Comparison of ENCODE assay signal across 19 cellular contexts in the genomic region with DNA sequence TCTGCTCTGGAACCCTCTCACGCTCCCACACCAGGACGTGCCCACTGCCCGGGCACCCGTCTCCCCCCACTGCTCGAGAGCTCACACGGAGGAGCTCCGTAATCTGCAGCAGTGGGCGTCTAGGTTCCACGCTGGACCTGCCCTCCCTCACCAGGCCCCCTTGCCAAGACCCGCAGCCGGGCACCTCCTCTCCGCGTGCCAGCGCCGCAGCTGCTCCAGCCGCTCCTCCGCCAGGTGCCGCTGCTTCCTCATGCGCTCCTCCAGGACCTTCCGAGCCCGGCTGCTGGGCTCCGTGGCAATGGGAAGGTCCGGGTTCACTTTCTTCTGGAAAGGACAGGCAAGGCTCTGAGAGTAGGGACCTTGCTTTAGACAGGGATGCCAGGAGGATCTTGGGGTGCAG. TPM values are rescaled to one million over a fixed set of nuclear protein-coding genes. Genes with fewer than 3 reads are reported as not detected.
DNase-seq lines count a peak whose midpoint lies in the region; ATAC-seq, FAIRE-seq and TF ChIP-seq lines count a peak whose summit lies in the region.
"Had no signal": no experiment of that assay in that cellular context is flagged by ENCODE, and none has a peak within 500 bp of the region (broad histone marks: within the 10 kb centered on the region; RNA-seq: fewer than 3 reads in every experiment).

No MANE protein-coding gene starts in this region.

- 0 out of 3 replicates have a peak, but pooled peaks cover 4% of the 10 kb centered on the region for H3K4me1 ChIP-seq in A549
- H3K4me1 ChIP-seq: Caco-2 had no signal

- CTCF ChIA-PET in A549 (lab: Yijun Ruan, JAX): interaction anchor here (0.6 to 3.3 kb wide), 31 partner anchors 9 to 387 kb away, joined by 3 to 25 read pairs (median 4); a partner anchor contains a TSS

- peak; percentile 87 to 88 for ATAC-seq in A549

- in situ Hi-C loops in SK-MEL-5 (cut with HindIII; ENCODE audit: low pct_unique_long_range_greater_than_20kb, low sequenced_read_pairs): no loop called here
- in situ Hi-C loops in GM13977 (cut with MboI; ENCODE audit: low pct_unique_long_range_greater_than_20kb, low sequenced_read_pairs, unreplicated experiment): no loop called here

- WGBS in A549 (ENCODE audit: missing lambda C conversion rate): 15% methylated on average over 10 of the region's 23 CpGs

- POLR2A ChIA-PET in A549 (lab: Yijun Ruan, JAX): interaction anchor here (0.9 kb wide), 1 partner anchor 164 kb away, joined by 3 read pairs; a partner anchor contains a TSS

- TF ChIP-seq RAD21 in A549 (conservative IDR thresholded peaks at IDR 0.05 in 1 of 2, IDR thresholded peaks at IDR 0.05 in 1 of 2) (peak; percentile 66 to 67), Ishikawa (IDR thresholded peaks at IDR 0.05; ENCODE audit: low read depth) (peak; percentile 54; the same call in 1 of the 2 replicates)

- TF ChIP-seq EP300 in A549 (IDR thresholded peaks at IDR 0.05) (no peak), Ishikawa (IDR thresholded peaks at IDR 0.05; ENCODE audit: borderline replicate concordance) (no peak)

- no peak overlapping the region for H3K4me3 ChIP-seq in A549
- H3K4me3 ChIP-seq: hepatocyte, stomach had no signal

- TF ChIP-seq POLR2A in A549 (IDR thresholded peaks at IDR 0.05; ENCODE audit: low read length): no peak

- DNase-seq in A549 (ENCODE audit: low read depth in 1 of 2, low spot score in 1 of 2): peak; percentile 59 to 71
- DNase-seq in COLO829 (ENCODE audit: low spot score): peak; percentile 25
- peak; percentile 48 for DNase-seq in SK-MEL-5 (ENCODE audit: low read depth, low spot score)
- no peak for DNase-seq in GM13977 (ENCODE audit: low spot score)
- no peak for DNase-seq in UCSD-AML1 (lab: John Stamatoyannopoulos, UW; ENCODE audit: unreplicated experiment)
- DNase-seq in hepatic stellate cell (ENCODE audit: low spot score): no peak

- FAIRE-seq in A549 (lab: Jason Lieb, UNC): no peak
- FAIRE-seq: G401.6 had no signal

- no peak overlapping the region for H3K27ac ChIP-seq in A549
- H3K27ac ChIP-seq: hepatocyte, spleen, stomach had no signal

- TF ChIP-seq CTCF in A549 (IDR thresholded peaks at IDR 0.05) (peak; percentile 49), GM13977 (IDR thresholded peaks at IDR 0.05; ENCODE audit: extremely low read depth, insufficient read depth, missing control alignments) (no peak)

- no peaks in the 10 kb centered on the region for H3K9me3 ChIP-seq in A549
- H3K9me3 ChIP-seq: Caco-2, neutrophil, spleen, stomach had no signal

- H3K4me2 ChIP-seq in A549: peak overlapping the region; percentile 70
- H3K4me2 ChIP-seq: hepatocyte had no signal

TF ChIP-seq in A549, 52 proteins besides CTCF, POLR2A, EP300 and RAD21:
- TF ChIP-seq HEYL (CRISPR knock-in tag; IDR thresholded peaks at IDR 0.05) (no peak), SMC3 (IDR thresholded peaks at IDR 0.05) (peak; percentile 61)
- TF ChIP-seq, protein P1, sequence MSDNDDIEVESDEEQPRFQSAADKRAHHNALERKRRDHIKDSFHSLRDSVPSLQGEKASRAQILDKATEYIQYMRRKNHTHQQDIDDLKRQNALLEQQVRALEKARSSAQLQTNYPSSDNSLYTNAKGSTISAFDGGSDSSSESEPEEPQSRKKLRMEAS (IDR thresholded peaks at IDR 0.05): peak; percentile 60

TF ChIP-seq in Ishikawa, 13 proteins besides CTCF, POLR2A, EP300 and RAD21:
- TF ChIP-seq, protein P2, sequence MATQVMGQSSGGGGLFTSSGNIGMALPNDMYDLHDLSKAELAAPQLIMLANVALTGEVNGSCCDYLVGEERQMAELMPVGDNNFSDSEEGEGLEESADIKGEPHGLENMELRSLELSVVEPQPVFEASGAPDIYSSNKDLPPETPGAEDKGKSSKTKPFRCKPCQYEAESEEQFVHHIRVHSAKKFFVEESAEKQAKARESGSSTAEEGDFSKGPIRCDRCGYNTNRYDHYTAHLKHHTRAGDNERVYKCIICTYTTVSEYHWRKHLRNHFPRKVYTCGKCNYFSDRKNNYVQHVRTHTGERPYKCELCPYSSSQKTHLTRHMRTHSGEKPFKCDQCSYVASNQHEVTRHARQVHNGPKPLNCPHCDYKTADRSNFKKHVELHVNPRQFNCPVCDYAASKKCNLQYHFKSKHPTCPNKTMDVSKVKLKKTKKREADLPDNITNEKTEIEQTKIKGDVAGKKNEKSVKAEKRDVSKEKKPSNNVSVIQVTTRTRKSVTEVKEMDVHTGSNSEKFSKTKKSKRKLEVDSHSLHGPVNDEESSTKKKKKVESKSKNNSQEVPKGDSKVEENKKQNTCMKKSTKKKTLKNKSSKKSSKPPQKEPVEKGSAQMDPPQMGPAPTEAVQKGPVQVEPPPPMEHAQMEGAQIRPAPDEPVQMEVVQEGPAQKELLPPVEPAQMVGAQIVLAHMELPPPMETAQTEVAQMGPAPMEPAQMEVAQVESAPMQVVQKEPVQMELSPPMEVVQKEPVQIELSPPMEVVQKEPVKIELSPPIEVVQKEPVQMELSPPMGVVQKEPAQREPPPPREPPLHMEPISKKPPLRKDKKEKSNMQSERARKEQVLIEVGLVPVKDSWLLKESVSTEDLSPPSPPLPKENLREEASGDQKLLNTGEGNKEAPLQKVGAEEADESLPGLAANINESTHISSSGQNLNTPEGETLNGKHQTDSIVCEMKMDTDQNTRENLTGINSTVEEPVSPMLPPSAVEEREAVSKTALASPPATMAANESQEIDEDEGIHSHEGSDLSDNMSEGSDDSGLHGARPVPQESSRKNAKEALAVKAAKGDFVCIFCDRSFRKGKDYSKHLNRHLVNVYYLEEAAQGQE (IDR thresholded peaks at IDR 0.05; ENCODE audit: low read depth): no peak
- TF ChIP-seq, protein P3, sequence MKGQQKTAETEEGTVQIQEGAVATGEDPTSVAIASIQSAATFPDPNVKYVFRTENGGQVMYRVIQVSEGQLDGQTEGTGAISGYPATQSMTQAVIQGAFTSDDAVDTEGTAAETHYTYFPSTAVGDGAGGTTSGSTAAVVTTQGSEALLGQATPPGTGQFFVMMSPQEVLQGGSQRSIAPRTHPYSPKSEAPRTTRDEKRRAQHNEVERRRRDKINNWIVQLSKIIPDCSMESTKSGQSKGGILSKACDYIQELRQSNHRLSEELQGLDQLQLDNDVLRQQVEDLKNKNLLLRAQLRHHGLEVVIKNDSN (IDR thresholded peaks at IDR 0.05): no peak
- no peak for TF ChIP-seq EGR1 (IDR thresholded peaks at IDR 0.05)
- TF ChIP-seq CREB1 (IDR thresholded peaks at IDR 0.05; ENCODE audit: low read depth): no peak
- TF ChIP-seq ZBTB7A (IDR thresholded peaks at IDR 0.05; ENCODE audit: low read depth): no peak
- no peak for TF ChIP-seq TAF1 (IDR thresholded peaks at IDR 0.05; ENCODE audit: low read depth)
- TF ChIP-seq NFIC (IDR thresholded peaks at IDR 0.05): no peak
- TF ChIP-seq YY1 (IDR thresholded peaks at IDR 0.05; ENCODE audit: low read depth): no peak

RNA-seq across cellular contexts. Expression of a gene that starts 35.0 kb away (rescaled TPM):
- polyA plus RNA-seq in A549 (2011; rRNA removed) (0.12 and 0.13 TPM in 2 replicates), A549 (2017; fragmentation: RNase III; extraction: RNeasy Plus Mini Kit Qiagen cat#74134 plus additional on column Dnase treatment) (0.25 to 0.45 TPM (median 0.32 TPM) in 3 replicates)
- polyA plus RNA-seq in A549 (2012; cell fraction: cytosol; rRNA removed): 0.13 TPM in 2 replicates
- 0.55 and 0.71 TPM in 2 replicates for polyA plus RNA-seq in A549 (2012; cell fraction: nucleus; rRNA removed)
- polyA minus RNA-seq in A549 (2011; rRNA and poly(A)+ RNA removed): not detected in 2 replicates
- total RNA-seq in SK-MEL-5 (2014; rRNA removed; shearing (Covaris generic)): 20.5 and 22.5 TPM in 2 replicates
- 23.5 and 30.0 TPM in 2 replicates for polyA plus RNA-seq in SK-MEL-5 (2015; cell fraction: cytosol; rRNA removed)
- 22.6 and 33.5 TPM in 2 replicates for polyA plus RNA-seq in SK-MEL-5 (2015; cell fraction: nucleus; rRNA removed)
- total RNA-seq: hepatocyte, RPMI7951 had no signal

RNA-seq across cellular contexts. Expression of a gene that starts 47.7 kb away (rescaled TPM):
- 0.14 and 0.16 TPM in 2 replicates for polyA plus RNA-seq in A549 (2011; rRNA removed)
- 0.21 and 0.32 TPM in 2 replicates for polyA plus RNA-seq in A549 (2012; cell fraction: cytosol; rRNA removed)
- polyA plus RNA-seq in A549 (2012; cell fraction: nucleus; rRNA removed): 0.47 and 0.54 TPM in 2 replicates
- 0.30 to 0.45 TPM (median 0.39 TPM) in 3 replicates for polyA plus RNA-seq in A549 (2017; fragmentation: RNase III; extraction: RNeasy Plus Mini Kit Qiagen cat#74134 plus additional on column Dnase treatment)
- not detected in 2 replicates for polyA minus RNA-seq in A549 (2011; rRNA and poly(A)+ RNA removed)
- 0.18 and 0.72 TPM in 2 replicates for total RNA-seq in SK-MEL-5 (2014; rRNA removed; shearing (Covaris generic))
- polyA plus RNA-seq in SK-MEL-5 (2015; cell fraction: cytosol; rRNA removed): 0.37 and 0.38 TPM in 2 replicates
- 0.12 TPM in 1 of 2 replicates, not detected in the other for polyA plus RNA-seq in SK-MEL-5 (2015; cell fraction: nucleus; rRNA removed)
- total RNA-seq: Caco-2, RPMI7951 had no signal

RNA-seq across cellular contexts. Expression of a gene that starts 49.1 kb away (rescaled TPM):
- polyA plus RNA-seq in A549 (2011; rRNA removed) (not detected in 2 replicates), A549 (2017; fragmentation: RNase III; extraction: RNeasy Plus Mini Kit Qiagen cat#74134 plus additional on column Dnase treatment) (not detected in 3 replicates)
- not detected in 2 replicates for polyA plus RNA-seq in A549 (2012; cell fraction: cytosol; rRNA removed)
- polyA plus RNA-seq in A549 (2012; cell fraction: nucleus; rRNA removed): not detected in 2 replicates
- polyA minus RNA-seq in A549 (2011; rRNA and poly(A)+ RNA removed): not detected in 2 replicates
- not detected in 2 replicates for total RNA-seq in SK-MEL-5 (2014; rRNA removed; shearing (Covaris generic))
- polyA plus RNA-seq in SK-MEL-5 (2015; cell fraction: cytosol; rRNA removed): not detected in 2 replicates
- polyA plus RNA-seq in SK-MEL-5 (2015; cell fraction: nucleus; rRNA removed): not detected in 2 replicates
- total RNA-seq: activated CD8-positive, alpha-beta T cell treated with anti-CD3 and anti-CD28 coated beads, Interleukin-2, amount 10 ng/mL, durations not matched to agents 7 days and 5 days; Caco-2; cardiac septum; dermis blood vessel endothelial cell; hepatocyte; lower leg skin; mucosa of gallbladder; RPMI7951; spleen; stomach had no signal
- polyA plus RNA-seq: spleen, stomach had no signal

RNA-seq across cellular contexts. Expression of a gene that starts 58.7 kb away (rescaled TPM):
- polyA plus RNA-seq in A549 (2011; rRNA removed) (27.1 and 30.8 TPM in 2 replicates), A549 (2017; fragmentation: RNase III; extraction: RNeasy Plus Mini Kit Qiagen cat#74134 plus additional on column Dnase treatment) (45.3 to 48.9 TPM (median 47.5 TPM) in 3 replicates)
- polyA plus RNA-seq in A549 (2012; cell fraction: cytosol; rRNA removed): 73.1 and 78.8 TPM in 2 replicates
- 37.9 and 44.6 TPM in 2 replicates for polyA plus RNA-seq in A549 (2012; cell fraction: nucleus; rRNA removed)
- polyA minus RNA-seq in A549 (2011; rRNA and poly(A)+ RNA removed): 5.1 and 8.6 TPM in 2 replicates
- total RNA-seq in SK-MEL-5 (2014; rRNA removed; shearing (Covaris generic)): 31.0 and 33.8 TPM in 2 replicates
- 29.9 and 50.6 TPM in 2 replicates for polyA plus RNA-seq in SK-MEL-5 (2015; cell fraction: cytosol; rRNA removed)
- 0.51 and 2.7 TPM in 2 replicates for polyA plus RNA-seq in SK-MEL-5 (2015; cell fraction: nucleus; rRNA removed)

RNA-seq across cellular contexts. Expression of a gene that starts 59.3 kb away (rescaled TPM):
- polyA plus RNA-seq in A549 (2011; rRNA removed) (0.04 and 0.06 TPM in 2 replicates), A549 (2017; fragmentation: RNase III; extraction: RNeasy Plus Mini Kit Qiagen cat#74134 plus additional on column Dnase treatment) (0.03 to 0.24 TPM in 2 of 3 replicates, not detected in the other)
- 0.08 and 0.12 TPM in 2 replicates for polyA plus RNA-seq in A549 (2012; cell fraction: cytosol; rRNA removed)
- polyA plus RNA-seq in A549 (2012; cell fraction: nucleus; rRNA removed): 0.05 TPM in 1 of 2 replicates, not detected in the other
- 0.04 and 0.29 TPM in 2 replicates for polyA minus RNA-seq in A549 (2011; rRNA and poly(A)+ RNA removed)
- not detected in 2 replicates for total RNA-seq in SK-MEL-5 (2014; rRNA removed; shearing (Covaris generic))
- 0.02 TPM in 1 of 2 replicates, not detected in the other for polyA plus RNA-seq in SK-MEL-5 (2015; cell fraction: cytosol; rRNA removed)
- not detected in 2 replicates for polyA plus RNA-seq in SK-MEL-5 (2015; cell fraction: nucleus; rRNA removed)
- total RNA-seq: activated CD8-positive, alpha-beta T cell treated with anti-CD3 and anti-CD28 coated beads, Interleukin-2, amount 10 ng/mL, durations not matched to agents 7 days and 5 days; Caco-2; cardiac septum; dermis blood vessel endothelial cell; lower leg skin; RPMI7951; spleen had no signal
- polyA plus RNA-seq: hepatocyte, spleen had no signal

Comparison
In these comparisons a context has a peak if more than half of its experiments do, and no peak if none do; other contexts are left out.
1. DNase-seq: peak in A549 (2 of 2), COLO829 (single experiment) and SK-MEL-5 (single experiment); none in GM13977 (single experiment), UCSD-AML1 (single experiment) and hepatic stellate cell (single experiment).